ENCODE assay signal across 1 cellular context in the genomic region with DNA sequence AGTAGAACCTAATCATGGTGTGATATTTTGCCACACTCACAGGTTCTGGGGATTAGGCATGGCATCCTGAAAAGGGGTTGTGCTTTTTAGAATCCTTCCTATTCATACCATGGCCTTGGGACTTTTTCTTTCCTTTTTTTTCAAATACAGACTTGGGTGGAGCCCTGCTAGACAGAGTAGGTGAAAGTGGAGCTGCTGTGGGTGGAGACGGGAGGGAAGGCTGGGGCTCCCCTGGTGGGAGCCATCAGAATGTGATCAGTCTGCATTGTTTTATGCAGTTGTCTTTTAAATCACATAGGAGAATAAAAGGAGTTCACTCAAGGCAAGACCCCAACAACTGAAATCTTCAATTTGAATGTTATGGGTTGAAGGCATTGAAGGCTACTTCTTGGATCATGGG.
TF ChIP-seq lines count a peak whose summit lies in the region.

No MANE protein-coding gene starts in this region.

TF ChIP-seq in IMR-90, 13 proteins besides CTCF, POLR2A, EP300 and RAD21 (continued from another document):
- TF ChIP-seq, protein P1, sequence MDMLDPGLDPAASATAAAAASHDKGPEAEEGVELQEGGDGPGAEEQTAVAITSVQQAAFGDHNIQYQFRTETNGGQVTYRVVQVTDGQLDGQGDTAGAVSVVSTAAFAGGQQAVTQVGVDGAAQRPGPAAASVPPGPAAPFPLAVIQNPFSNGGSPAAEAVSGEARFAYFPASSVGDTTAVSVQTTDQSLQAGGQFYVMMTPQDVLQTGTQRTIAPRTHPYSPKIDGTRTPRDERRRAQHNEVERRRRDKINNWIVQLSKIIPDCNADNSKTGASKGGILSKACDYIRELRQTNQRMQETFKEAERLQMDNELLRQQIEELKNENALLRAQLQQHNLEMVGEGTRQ (IDR thresholded peaks at IDR 0.05; ENCODE audit: low read depth, low read length), result no peak
- no peak for TF ChIP-seq BHLHE40 (IDR thresholded peaks at IDR 0.05; ENCODE audit: low read depth, low read length)
